ENCODE assay signal across 7 cellular contexts in genomic region chr14:91021991-91022621, GRCh38. TPM values are rescaled to one million over a fixed set of nuclear protein-coding genes. Genes with fewer than 3 reads are reported as not detected.
DNase-seq lines count a peak whose midpoint lies in the region; ATAC-seq and TF ChIP-seq lines count a peak whose summit lies in the region.

No MANE protein-coding gene starts in this region.

- no peak overlapping the region for H3K18ac ChIP-seq in trophoblast cell (ENCODE audit: low read length)

- CTCF ChIA-PET in GM10248 (lab: Yijun Ruan, JAX) = interaction anchor here (1.3 to 1.6 kb wide), 2 partner anchors 9 to 14 kb away, joined by 3 to 4 read pairs; no protein-coding TSS in a partner anchor

- no peak overlapping the region for H3K14ac ChIP-seq in trophoblast cell (ENCODE audit: low read length)

- H3K79me1 ChIP-seq in trophoblast cell (ENCODE audit: low read length) = no peaks in the 10 kb centered on the region

- H3K36me3 ChIP-seq in adipocyte (ENCODE audit: control insufficient read depth, insufficient read depth, low read length, severe bottlenecking) = no peaks in the 10 kb centered on the region
- peaks cover 0 to 2% of the 10 kb centered on the region in 2 experiments for H3K36me3 ChIP-seq in trophoblast cell (ENCODE audit: control insufficient read depth in 1 of 2, insufficient read depth in 2 of 2, low read length in 2 of 2)
- H3K36me3 ChIP-seq in brain microvascular endothelial cell (replicated peaks) = no peaks in the 10 kb centered on the region

- peaks cover 0 to 2% of the 10 kb centered on the region in 2 donors for H3K36me3 Mint-ChIP-seq in stimulated activated naive B cell treated with anti-CD40 and anti-IgM and Interleukin-4, amounts not matched to agents 10 μg/mL and 1 μg/mL and 100 μg/mL, for 72 hours

- H2BK120ac ChIP-seq in trophoblast cell (ENCODE audit: insufficient read depth, low read length, poor library complexity) = no peak overlapping the region

- H2AFZ ChIP-seq in trophoblast cell (ENCODE audit: insufficient read depth, low read length, poor library complexity) = no peak overlapping the region

- H4K12ac ChIP-seq in trophoblast cell (ENCODE audit: low read depth, low read length) = no peak overlapping the region

- in situ Hi-C loops in brain microvascular endothelial cell (cut with HindIII; ENCODE audit: low pct_ligation_motif_present, low sequenced_read_pairs) = no loop called here

- H4K8ac ChIP-seq in trophoblast cell (ENCODE audit: low read depth, low read length) = no peak overlapping the region

- H3K4me3 ChIP-seq in adipocyte (ENCODE audit: low read length) (peak overlapping the region; percentile 80), trophoblast cell (ENCODE audit: low read depth, low read length) (no peak overlapping the region), brain microvascular endothelial cell (ENCODE audit: low read depth, low read length) (no peak overlapping the region)

- no CpG with 5 or more reads among the region's 1 CpG for WGBS in trophoblast cell (ENCODE audit: extremely low coverage, insufficient coverage, insufficient read length)

- H3K9ac ChIP-seq in adipocyte (ENCODE audit: low read length) (peak overlapping the region; percentile 57), trophoblast cell (ENCODE audit: low read length) (no peak overlapping the region)

- POLR2A ChIA-PET in GM10248 (lab: Yijun Ruan, JAX) = no interaction called here

- no peak overlapping the region for H2BK12ac ChIP-seq in trophoblast cell (ENCODE audit: low read length)

- H4K91ac ChIP-seq in trophoblast cell (ENCODE audit: low read depth, low read length) = no peak overlapping the region

- H3K27ac ChIP-seq in trophoblast cell (ENCODE audit: low read depth, low read length) (no peak overlapping the region), brain microvascular endothelial cell (no peak overlapping the region)

- H3K9me3 ChIP-seq in adipocyte (ENCODE audit: control insufficient read depth, low read length) (no peaks in the 10 kb centered on the region), trophoblast cell (ENCODE audit: insufficient read depth, low read depth, low read length) (no peaks in the 10 kb centered on the region)

- H2BK5ac ChIP-seq in trophoblast cell (ENCODE audit: low read depth, low read length, poor library complexity) = no peak overlapping the region

- no peaks in the 10 kb centered on the region for H3K27me3 Mint-ChIP-seq in stimulated activated naive B cell treated with anti-CD40 and anti-IgM and Interleukin-4, amounts not matched to agents 10 μg/mL and 1 μg/mL and 100 μg/mL, for 72 hours

- ATAC-seq in GM19372 (IDR thresholded peaks at IDR 0.05; ENCODE audit: low read depth, unreplicated experiment) (peak; percentile 27), HG02981 (IDR thresholded peaks at IDR 0.05; ENCODE audit: unreplicated experiment) (peak; percentile 57)
- ATAC-seq in stimulated activated naive B cell treated with anti-CD40 and anti-IgM and Interleukin-4, amounts not matched to agents 10 μg/mL and 1 μg/mL and 100 μg/mL, for 72 hours (replicated peaks) = peak; percentile 55 to 71

- DNase-seq in adipocyte (ENCODE audit: low read depth) (peak; percentile 57), GM10248 (ENCODE audit: extremely low spot score) (no peak), trophoblast cell (no peak), brain microvascular endothelial cell (no peak)
- no peak for DNase-seq in stimulated activated naive B cell treated with anti-CD40 and anti-IgM and Interleukin-4, amounts not matched to agents 10 μg/mL and 1 μg/mL and 100 μg/mL, for 72 hours

- peaks cover 26 to 28% of the 10 kb centered on the region in 2 donors for H3K4me1 Mint-ChIP-seq in stimulated activated naive B cell treated with anti-CD40 and anti-IgM and Interleukin-4, amounts not matched to agents 10 μg/mL and 1 μg/mL and 100 μg/mL, for 72 hours

- H3K27ac Mint-ChIP-seq in stimulated activated naive B cell treated with anti-CD40 and anti-IgM and Interleukin-4, amounts not matched to agents 10 μg/mL and 1 μg/mL and 100 μg/mL, for 72 hours = peak overlapping the region; percentile 48

- H2AK5ac ChIP-seq in trophoblast cell (ENCODE audit: low read length) = no peak overlapping the region

- H3K4me2 ChIP-seq in trophoblast cell (ENCODE audit: low read length) = no peak overlapping the region

- no peaks in the 10 kb centered on the region for H3K9me3 Mint-ChIP-seq in stimulated activated naive B cell treated with anti-CD40 and anti-IgM and Interleukin-4, amounts not matched to agents 10 μg/mL and 1 μg/mL and 100 μg/mL, for 72 hours

- TF ChIP-seq CTCF in GM10248 (IDR thresholded peaks at IDR 0.05; ENCODE audit: control extremely low read depth, extremely low read depth, low read depth, missing control alignments) (no peak), brain microvascular endothelial cell (IDR thresholded peaks at IDR 0.05; ENCODE audit: low read depth, low read length, missing control alignments) (no peak)

- H3K4me1 ChIP-seq in adipocyte (ENCODE audit: control insufficient read depth, insufficient read depth, low read length) (no peaks in the 10 kb centered on the region), trophoblast cell (ENCODE audit: control insufficient read depth in 1 of 2, insufficient read depth in 2 of 2, low read length in 2 of 2) (no peaks in the 10 kb centered on the region)

- H3K4me3 Mint-ChIP-seq in stimulated activated naive B cell treated with anti-CD40 and anti-IgM and Interleukin-4, amounts not matched to agents 10 μg/mL and 1 μg/mL and 100 μg/mL, for 72 hours = peak overlapping the region; percentile 72 to 75

- no peak overlapping the region for H3K23ac ChIP-seq in trophoblast cell (ENCODE audit: low read length)

- no peak overlapping the region for H3K4ac ChIP-seq in trophoblast cell (ENCODE audit: low read depth, low read length)

- H3K27me3 ChIP-seq in adipocyte (replicated peaks; ENCODE audit: control insufficient read depth, insufficient read depth, low read length) (no peaks in the 10 kb centered on the region), trophoblast cell (ENCODE audit: insufficient read depth, low read length) (no peaks in the 10 kb centered on the region), brain microvascular endothelial cell (replicated peaks) (no peaks in the 10 kb centered on the region)

- H3K79me2 ChIP-seq in trophoblast cell (ENCODE audit: control insufficient read depth, insufficient read depth, low read length, poor library complexity) = no peaks in the 10 kb centered on the region

RNA-seq across cellular contexts. Expression of gene RPS6KA5, which starts 38.3 kb away (rescaled TPM):
- 15.7 and 15.9 TPM in 2 replicates for polyA plus RNA-seq in trophoblast cell (2013)
